ENCODE assay signal across 7 cellular contexts in genomic region chr1:238252033-238252802, GRCh38.
DNase-seq lines count a peak whose midpoint lies in the region; ATAC-seq, FAIRE-seq and TF ChIP-seq lines count a peak whose summit lies in the region.

No MANE protein-coding gene starts in this region.

- H3K4me1 ChIP-seq in hepatocyte (ENCODE audit: insufficient read depth) (no peaks in the 10 kb centered on the region), small intestine (ENCODE audit: control insufficient read depth in 2 of 2, insufficient read depth in 1 of 2, low read depth in 1 of 2, low read length in 1 of 2) (no peaks in the 10 kb centered on the region)

- no peak overlapping the region for H3K4me2 ChIP-seq in hepatocyte

- H3K27me3 ChIP-seq in hepatocyte = no peaks in the 10 kb centered on the region
- H3K27me3 ChIP-seq in small intestine (ENCODE audit: control insufficient read depth in 2 of 2, insufficient read depth in 2 of 2, low read length in 2 of 2) = no peaks in the 10 kb centered on the region

- no peaks in the 10 kb centered on the region for H3K9me2 ChIP-seq in hepatocyte (replicated peaks; ENCODE audit: insufficient read depth)

- no peak overlapping the region for H3K4me3 ChIP-seq in hepatocyte
- no peak overlapping the region for H3K4me3 ChIP-seq in small intestine (ENCODE audit: low read depth in 1 of 2, low read length in 2 of 2)
- H3K4me3 ChIP-seq in coronary artery = no peak overlapping the region

- TF ChIP-seq CTCF in hepatocyte (IDR thresholded peaks at IDR 0.05; ENCODE audit: poor library complexity) (peak; percentile 65), coronary artery (IDR thresholded peaks at IDR 0.05) (no peak)

- ATAC-seq in GM21825 (IDR thresholded peaks at IDR 0.05; ENCODE audit: unreplicated experiment) = peak; percentile 81

- H3K27ac ChIP-seq in hepatocyte (no peak overlapping the region), small intestine (ENCODE audit: low read depth in 1 of 2, low read length in 1 of 2) (no peak overlapping the region), coronary artery (no peak overlapping the region)

- no peak for FAIRE-seq in small intestine (lab: Jason Lieb, UNC)

- H4K20me1 ChIP-seq in hepatocyte (ENCODE audit: insufficient read depth, poor library complexity, severe bottlenecking) = no peaks in the 10 kb centered on the region

- H2AFZ ChIP-seq in hepatocyte = no peak overlapping the region

- H3K36me3 ChIP-seq in hepatocyte (replicated peaks; ENCODE audit: insufficient read depth, low read depth) = no peaks in the 10 kb centered on the region
- no peaks in the 10 kb centered on the region for H3K36me3 ChIP-seq in small intestine (ENCODE audit: control insufficient read depth in 2 of 2, insufficient read depth in 2 of 2, low read length in 2 of 2)

- 60% methylated on average over 15 of the region's 15 CpGs for WGBS in hepatocyte (ENCODE audit: low lambda C conversion rate, missing lambda C conversion rate)
- WGBS in small intestine, 3 donors = 49 to 57% (median 55%) methylated on average over 15 of the region's 15 CpGs

- H3K9me3 ChIP-seq in hepatocyte (ENCODE audit: low read depth) (no peaks in the 10 kb centered on the region), small intestine (ENCODE audit: control insufficient read depth, low read depth) (no peaks in the 10 kb centered on the region)

- no peaks in the 10 kb centered on the region for H3K79me2 ChIP-seq in hepatocyte

- DNase-seq in ELR (ENCODE audit: low read depth) = peak; percentile 72
- peak; percentile 3 for DNase-seq in NCI-H1092 treated with DMSO at 0.1 percent for 48 hours (lab: John Stamatoyannopoulos, UW)
- peak; percentile 26 to 35 for DNase-seq in activated T-cell treated with anti-CD3 and anti-CD28 coated beads, Interleukin-2, amount 50 U/mL, for 48 hours
- DNase-seq in hepatocyte (ENCODE audit: low spot score) = peak; percentile 73
- DNase-seq in small intestine = peak; percentile 81
- DNase-seq in coronary artery (ENCODE audit: low spot score) = no peak
